ENCODE assay signal across 1 cellular context in genomic region chr22:36940676-36941075, GRCh38.
A peak's percentile ranks its signal among the peaks of the same experiment; 100 is the strongest.
TF ChIP-seq lines count a peak whose summit lies in the region.

No MANE protein-coding gene starts in this region.

TF ChIP-seq in GM12878, 131 proteins besides CTCF, POLR2A, EP300 and RAD21 (continued from another document and continues in another):
- TF ChIP-seq ZBTB11 (CRISPR knock-in tag; IDR thresholded peaks at IDR 0.05) (no peak), CBX3 (IDR thresholded peaks at IDR 0.05; ENCODE audit: borderline replicate concordance, low read depth) (no peak), ZNF217 (IDR thresholded peaks at IDR 0.05) (no peak), GATAD2B (conservative IDR thresholded peaks at IDR 0.05; ENCODE audit: low read depth) (0 out of 2 replicates have a peak, but pooled peaks have one; percentile 36), CUX1 (IDR thresholded peaks at IDR 0.05; ENCODE audit: insufficient replicate concordance, low read depth, low read length) (no peak), SUPT20H (IDR thresholded peaks at IDR 0.05; ENCODE audit: borderline replicate concordance, control insufficient read depth, low read depth, low read length) (no peak), MTA2 (IDR thresholded peaks at IDR 0.05; ENCODE audit: low read depth) (peak; percentile 38; the same call in 1 of the 2 replicates), FOXM1 (IDR thresholded peaks at IDR 0.05; ENCODE audit: low read depth, low read length) (no peak), ZNF384 (IDR thresholded peaks at IDR 0.05; ENCODE audit: borderline replicate concordance, low read depth, low read length) (no peak), MXI1 (IDR thresholded peaks at IDR 0.05; ENCODE audit: low read depth, low read length) (no peak), CBFB (IDR thresholded peaks at IDR 0.05; ENCODE audit: low read depth) (no peak), CHD4 (IDR thresholded peaks at IDR 0.05) (no peak), BHLHE40 (IDR thresholded peaks at IDR 0.05; ENCODE audit: borderline replicate concordance in 1 of 2, low read depth in 2 of 2, low read length in 1 of 2) (no peak; a peak in 1 of 4 replicates), BMI1 (IDR thresholded peaks at IDR 0.05; ENCODE audit: borderline replicate concordance) (no peak), SMAD5 (IDR thresholded peaks at IDR 0.05; ENCODE audit: low read depth) (no peak), E2F8 (IDR thresholded peaks at IDR 0.05; ENCODE audit: low read depth, partially characterized antibody) (no peak), TCF12 (IDR thresholded peaks at IDR 0.05; ENCODE audit: low read depth, low read length) (no peak), CEBPB (IDR thresholded peaks at IDR 0.05; ENCODE audit: borderline replicate concordance in 1 of 2, low read depth in 2 of 2, low read length in 2 of 2) (no peak), TCF7 (IDR thresholded peaks at IDR 0.05; ENCODE audit: borderline replicate concordance) (no peak; the same call in 1 of the 2 replicates), NBN (IDR thresholded peaks at IDR 0.05) (0 out of 2 replicates have a peak, but pooled peaks have one; percentile 4), MAX (IDR thresholded peaks at IDR 0.05; ENCODE audit: low read depth, low read length) (no peak), MYC (IDR thresholded peaks at IDR 0.05; ENCODE audit: insufficient read depth, insufficient read length, insufficient replicate concordance, low read length, severe bottlenecking) (no peak), KAT2A (conservative IDR thresholded peaks at IDR 0.05; ENCODE audit: control insufficient read depth, low read depth, low read length) (no peak), TAF1 (IDR thresholded peaks at IDR 0.05; ENCODE audit: borderline replicate concordance, low read depth, low read length) (0 out of 2 replicates have a peak, but pooled peaks have one; percentile 19), FOXK2 (IDR thresholded peaks at IDR 0.05) (no peak), STAT1 (conservative IDR thresholded peaks at IDR 0.05) (no peak), HDAC6 (IDR thresholded peaks at IDR 0.05; ENCODE audit: unreplicated experiment) (no peak), MEF2B (IDR thresholded peaks at IDR 0.05; ENCODE audit: partially characterized antibody, poor library complexity, severe bottlenecking) (no peak), RFX5 (IDR thresholded peaks at IDR 0.05; ENCODE audit: low read depth, low read length) (no peak), ZNF274 (IDR thresholded peaks at IDR 0.05; ENCODE audit: insufficient read depth, insufficient read length) (no peak), ATF2 (IDR thresholded peaks at IDR 0.05; ENCODE audit: low read length) (no peak), FOS (IDR thresholded peaks at IDR 0.05; ENCODE audit: borderline replicate concordance, extremely low read depth, insufficient read length) (no peak), PAX8 (IDR thresholded peaks at IDR 0.05) (no peak), CREM (IDR thresholded peaks at IDR 0.05; ENCODE audit: low read depth) (no peak; the same call in 1 of the 2 replicates), JUND (IDR thresholded peaks at IDR 0.05; ENCODE audit: low read depth, low read length) (no peak), ATF3 (IDR thresholded peaks at IDR 0.05; ENCODE audit: borderline replicate concordance, extremely low read depth, low read depth, low read length) (no peak), MYB (IDR thresholded peaks at IDR 0.05; ENCODE audit: borderline replicate concordance, low read depth, low read length) (0 out of 2 replicates have a peak, but pooled peaks have one; percentile 12), JUNB (IDR thresholded peaks at IDR 0.05) (no peak), E2F4 (IDR thresholded peaks at IDR 0.05; ENCODE audit: low read depth, low read length) (no peak), SIN3A (IDR thresholded peaks at IDR 0.05; ENCODE audit: low read depth, low read length) (no peak), IRF5 (IDR thresholded peaks at IDR 0.05; ENCODE audit: borderline replicate concordance) (no peak), ELK1 (IDR thresholded peaks at IDR 0.05; ENCODE audit: low read depth, low read length) (peak; percentile 39; the same call in 1 of the 2 replicates), YY1 (IDR thresholded peaks at IDR 0.05; ENCODE audit: low read depth, low read length) (peak; percentile 96), KDM1A (IDR thresholded peaks at IDR 0.05; ENCODE audit: borderline replicate concordance) (no peak), NR2C1 (IDR thresholded peaks at IDR 0.05) (peak; percentile 85), CBX5 (IDR thresholded peaks at IDR 0.05; ENCODE audit: low read depth) (no peak), NFIC (IDR thresholded peaks at IDR 0.05; ENCODE audit: low read depth, low read length) (peak; percentile 22; the same call in 1 of the 2 replicates), PML (IDR thresholded peaks at IDR 0.05; ENCODE audit: low read length) (no peak), POLR2AphosphoS2 (IDR thresholded peaks at IDR 0.05; ENCODE audit: low read depth, low read length) (peak; percentile 76), LARP7 (IDR thresholded peaks at IDR 0.05) (no peak), NR2C2 (IDR thresholded peaks at IDR 0.05; ENCODE audit: borderline replicate concordance, control insufficient read depth, insufficient read length, low read depth) (no peak), HCFC1 (IDR thresholded peaks at IDR 0.05; ENCODE audit: low read length) (no peak)
